In the genomic region with DNA sequence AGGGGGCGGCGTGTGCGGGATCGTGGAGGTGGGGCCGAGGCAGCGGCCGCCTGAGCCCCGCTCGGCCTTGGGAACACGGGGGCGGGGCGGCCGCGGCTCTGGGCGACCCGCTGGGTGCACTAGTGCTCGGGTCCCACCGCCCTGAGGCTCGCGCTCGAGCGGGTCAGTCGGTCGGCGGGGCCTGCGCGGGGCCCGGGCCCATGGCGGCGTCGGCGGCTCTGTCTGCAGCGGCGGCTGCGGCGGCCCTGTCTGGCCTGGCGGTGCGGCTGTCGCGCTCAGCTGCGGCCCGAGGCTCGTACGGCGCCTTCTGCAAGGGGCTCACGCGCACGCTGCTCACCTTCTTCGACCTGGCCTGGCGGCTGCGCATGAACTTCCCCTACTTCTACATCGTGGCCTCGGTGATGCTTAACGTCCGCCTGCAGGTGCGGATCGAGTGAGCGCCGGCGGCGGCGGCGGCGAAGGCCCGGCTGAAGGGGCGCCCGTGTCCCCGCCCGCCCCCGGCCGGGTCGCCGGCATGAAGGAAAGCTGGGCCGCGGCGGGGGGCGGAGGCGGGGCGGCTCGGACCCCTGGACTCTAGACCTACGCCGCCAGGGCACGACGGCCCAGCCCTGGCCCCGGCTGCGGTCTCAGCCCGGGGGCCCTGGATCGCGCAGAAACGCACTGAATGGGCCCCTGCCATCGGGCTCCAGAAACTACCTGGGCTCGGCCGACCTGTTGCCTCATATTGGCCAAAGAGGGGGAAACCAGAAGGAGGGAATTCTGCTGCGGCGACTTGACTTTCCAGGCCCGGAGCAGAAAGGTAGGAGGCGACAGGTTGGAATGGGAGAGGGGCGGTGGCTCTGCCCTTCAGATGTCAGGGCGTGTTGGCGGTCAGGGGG, we compare ENCODE assay signal across 8 cellular contexts. TPM values are rescaled to one million over a fixed set of nuclear protein-coding genes. Genes with fewer than 3 reads are reported as not detected.
DNase-seq lines count a peak whose midpoint lies in the region; ATAC-seq, FAIRE-seq and TF ChIP-seq lines count a peak whose summit lies in the region.

A gene (plus strand): TSS at position 13 of the 878 bp plus-strand sequence. CDS start 188 bp downstream, at position 201.

- H3K9me3 ChIP-seq in SK-N-MC (ENCODE audit: low read depth, low read length) (no peaks in the 10 kb centered on the region), esophagus muscularis mucosa (no peaks in the 10 kb centered on the region)

- peaks cover 0 to 3% (median 0%) of the 10 kb centered on the region in 4 donors for H3K27me3 ChIP-seq in esophagus muscularis mucosa

- H3K9ac ChIP-seq in SK-N-MC (ENCODE audit: insufficient read length) = no peak within 1 kb of the TSS

- DNase-seq in SK-N-MC (ENCODE audit: low read depth, low spot score) (no peak), esophagus muscularis mucosa (ENCODE audit: extremely low spot score) (no peak), skeletal muscle cell (ENCODE audit: low read depth) (no peak), AML-193 (lab: John Stamatoyannopoulos, UW) (no peak), RPMI8226 (no peak), HTR-8/SVneo (ENCODE audit: insufficient read length, low spot score) (no peak)

- H3K36me3 ChIP-seq in SK-N-MC (ENCODE audit: insufficient read depth, low read length) = no peaks in the 10 kb centered on the region
- H3K36me3 ChIP-seq in esophagus muscularis mucosa = no peaks in the 10 kb centered on the region

- H3K4me3 ChIP-seq in SK-N-MC (peak within 1 kb of the TSS; percentile 65), esophagus muscularis mucosa (peak within 1 kb of the TSS; percentile 56 to 71 (median 59)), skeletal muscle cell (ENCODE audit: low read depth, low read length) (peak within 1 kb of the TSS; percentile 39)

- TF ChIP-seq CTCF in esophagus muscularis mucosa (IDR thresholded peaks at IDR 0.05) = no peak

- WGBS in esophagus muscularis mucosa = 46% methylated on average over 42 of the region's 100 CpGs

- peaks cover 0 to 10% (median 8%) of the 10 kb centered on the region in 4 donors for H3K4me1 ChIP-seq in esophagus muscularis mucosa

- intact Hi-C loops in esophagus muscularis mucosa (cut with DNase I) = no loop called here

- TF ChIP-seq POLR2A in esophagus muscularis mucosa (IDR thresholded peaks at IDR 0.05; ENCODE audit: low read depth) = no peak

- H3K27ac ChIP-seq in SK-N-MC = no peak within 1 kb of the TSS
- H3K27ac ChIP-seq in esophagus muscularis mucosa (replicated peaks in 1 of 4) = peak within 1 kb of the TSS in 1 of 4 donors; percentile 14

- TF ChIP-seq EP300 in esophagus muscularis mucosa (IDR thresholded peaks at IDR 0.05) = no peak

- peak; percentile 39 for ATAC-seq in GM18868 (IDR thresholded peaks at IDR 0.05; ENCODE audit: unreplicated experiment)
- peak; percentile 58 for ATAC-seq in HG02642 (IDR thresholded peaks at IDR 0.05; ENCODE audit: poor library complexity, unreplicated experiment)

- no peak for FAIRE-seq in HTR-8/SVneo (lab: Jason Lieb, UNC)

RNA-seq across cellular contexts. Expression of the gene that starts here (rescaled TPM):
- total RNA-seq in esophagus muscularis mucosa = 1 to 10 TPM in 2 of 4 donors, under 1 TPM in 2; 0.83 to 1.6 (median 1.2) TPM
